In genomic region chr5:159048298-159048697, GRCh38 we compare ENCODE assay signal across 26 cellular contexts. TPM values are rescaled to one million over a fixed set of nuclear protein-coding genes. Genes with fewer than 3 reads are reported as not detected.
DNase-seq lines count a peak whose midpoint lies in the region; ATAC-seq, FAIRE-seq and TF ChIP-seq lines count a peak whose summit lies in the region.
"Had no signal": no experiment of that assay in that cellular context is flagged by ENCODE, and none has a peak within 500 bp of the region (broad histone marks: within the 10 kb centered on the region; RNA-seq: fewer than 3 reads in every experiment).

No MANE protein-coding gene starts in this region.

- H3K27me3 ChIP-seq in BLaER1 (no peaks in the 10 kb centered on the region), neuronal stem cell (ENCODE audit: control insufficient read depth in 3 of 3, insufficient read depth in 3 of 3, low read depth in 1 of 3, low read length in 3 of 3) (no peaks in the 10 kb centered on the region)
- H3K27me3 ChIP-seq: SJSA1, thyroid gland had no signal

- H3K4me3 ChIP-seq in BLaER1 (no peak overlapping the region), neuronal stem cell (ENCODE audit: low read length in 2 of 2) (no peak overlapping the region)
- H3K4me3 ChIP-seq: mucosa of descending colon, psoas muscle, SJSA1, skin epidermis, thyroid gland had no signal

- ATAC-seq in WTC11: peak; percentile 38
- ATAC-seq: activated naive CD4-positive, alpha-beta T cell treated with anti-CD3 and anti-CD28 coated beads, Interleukin-2, amount 50 U/mL, for 72 hours; foreskin keratinocyte; mucosa of descending colon; psoas muscle; stimulated activated effector memory CD8-positive, alpha-beta T cell treated with anti-CD3 and anti-CD28 coated beads, Interleukin-12 subunit alpha, Interleukin-12 subunit beta, amount 100 ng/mL, for 72 hours had no signal

- no peaks in the 10 kb centered on the region for H3K9me3 ChIP-seq in BLaER1
- peaks cover 0 to 6% of the 10 kb centered on the region in 2 donors for H3K9me3 ChIP-seq in neuronal stem cell (replicated peaks in 1 of 2; ENCODE audit: control insufficient read depth in 2 of 2, insufficient read depth in 1 of 2, low read depth in 1 of 2, low read length in 2 of 2)
- H3K9me3 ChIP-seq: mucosa of descending colon, psoas muscle, SJSA1, thyroid gland had no signal

- H3K4me1 ChIP-seq in BLaER1: peaks cover 97% of the 10 kb centered on the region
- H3K4me1 ChIP-seq in neuronal stem cell (ENCODE audit: control insufficient read depth in 2 of 2, insufficient read depth in 1 of 2, low read depth in 1 of 2, low read length in 2 of 2): peaks cover 12 to 19% of the 10 kb centered on the region in 2 donors
- H3K4me1 ChIP-seq: foreskin keratinocyte had no signal

- H3K9me3 Mint-ChIP-seq in WTC11: no peaks in the 10 kb centered on the region
- H3K9me3 Mint-ChIP-seq: activated CD4-positive, alpha-beta T cell treated with anti-CD3 and anti-CD28 coated beads, Interleukin-2, amount 10 ng/mL, durations not matched to agents 7 days and 5 days; activated naive CD4-positive, alpha-beta T cell treated with anti-CD3 and anti-CD28 coated beads, Interleukin-2, amount 50 U/mL, for 72 hours; stimulated activated effector memory CD8-positive, alpha-beta T cell treated with anti-CD3 and anti-CD28 coated beads, Interleukin-12 subunit alpha, Interleukin-12 subunit beta, amount 100 ng/mL, for 72 hours; T-helper 1 cell treated with Interleukin-12 subunit alpha and Interleukin-12 subunit beta and Interleukin-4 antibody, amounts not matched to agents 30 μg/mL and 1 μg/mL, for 36 hours had no signal

- no peak overlapping the region for H3K9ac ChIP-seq in BLaER1
- no peak overlapping the region for H3K9ac ChIP-seq in neuronal stem cell (ENCODE audit: low read depth, low read length, poor library complexity)

- peak overlapping the region; percentile 73 for H3K18ac ChIP-seq in neuronal stem cell (ENCODE audit: low read length)

- H3K36me3 ChIP-seq in BLaER1 (peaks cover 83% of the 10 kb centered on the region), neuronal stem cell (replicated peaks in 1 of 2; ENCODE audit: control insufficient read depth in 2 of 2, insufficient read depth in 2 of 2, low read length in 2 of 2) (no peaks in the 10 kb centered on the region)
- H3K36me3 ChIP-seq: SJSA1, thyroid gland had no signal

- H3K4me3 Mint-ChIP-seq in WTC11: no peak overlapping the region
- H3K4me3 Mint-ChIP-seq: activated CD4-positive, alpha-beta T cell treated with anti-CD3 and anti-CD28 coated beads, Interleukin-2, amount 10 ng/mL, durations not matched to agents 7 days and 5 days; neural crest cell; stimulated activated effector memory CD8-positive, alpha-beta T cell treated with anti-CD3 and anti-CD28 coated beads, Interleukin-12 subunit alpha, Interleukin-12 subunit beta, amount 100 ng/mL, for 72 hours; T-helper 1 cell treated with Interleukin-12 subunit alpha and Interleukin-12 subunit beta and Interleukin-4 antibody, amounts not matched to agents 30 μg/mL and 1 μg/mL, for 36 hours had no signal

- peak overlapping the region; percentile 44 for H3K4me2 ChIP-seq in BLaER1
- H3K4me2 ChIP-seq in neuronal stem cell (ENCODE audit: insufficient read depth, low read length, poor library complexity, severe bottlenecking): no peak overlapping the region

- POLR2A ChIA-PET in WTC11 (lab: Charles Lee): no interaction called here

- H2BK12ac ChIP-seq in neuronal stem cell (ENCODE audit: low read length): peak overlapping the region; percentile 85

- WGBS in neuronal stem cell (ENCODE audit: extremely low coverage in 2 of 2, insufficient read length in 2 of 2, insufficient replicate concordance in 1 of 2), 2 donors: no CpG with 5 or more reads among the region's 2 CpGs

- CTCF ChIA-PET in WTC11 (lab: Charles Lee): no interaction called here

- no peak overlapping the region for H3K27ac Mint-ChIP-seq in WTC11
- H3K27ac Mint-ChIP-seq: activated CD4-positive, alpha-beta T cell treated with anti-CD3 and anti-CD28 coated beads, Interleukin-2, amount 10 ng/mL, durations not matched to agents 7 days and 5 days; activated naive CD4-positive, alpha-beta T cell treated with anti-CD3 and anti-CD28 coated beads, Interleukin-2, amount 50 U/mL, for 72 hours; stimulated activated effector memory CD8-positive, alpha-beta T cell treated with anti-CD3 and anti-CD28 coated beads, Interleukin-12 subunit alpha, Interleukin-12 subunit beta, amount 100 ng/mL, for 72 hours; T-helper 1 cell treated with Interleukin-12 subunit alpha and Interleukin-12 subunit beta and Interleukin-4 antibody, amounts not matched to agents 30 μg/mL and 1 μg/mL, for 36 hours had no signal

- peak overlapping the region; percentile 15 for H3K14ac ChIP-seq in neuronal stem cell (ENCODE audit: low read length)

- FAIRE-seq in GM12892 (lab: Jason Lieb, UNC): peak; percentile 77
- FAIRE-seq: islet of Langerhans had no signal

- peak overlapping the region; percentile 65 for H2AK5ac ChIP-seq in neuronal stem cell (ENCODE audit: low read depth, low read length)

- TF ChIP-seq CTCF in WTC11 (IDR thresholded peaks at IDR 0.05): no peak

- no peaks in the 10 kb centered on the region for H3K36me3 Mint-ChIP-seq in WTC11
- H3K36me3 Mint-ChIP-seq: activated naive CD4-positive, alpha-beta T cell treated with anti-CD3 and anti-CD28 coated beads, Interleukin-2, amount 50 U/mL, for 72 hours; stimulated activated effector memory CD8-positive, alpha-beta T cell treated with anti-CD3 and anti-CD28 coated beads, Interleukin-12 subunit alpha, Interleukin-12 subunit beta, amount 100 ng/mL, for 72 hours had no signal

- peak overlapping the region; percentile 22 for H2BK120ac ChIP-seq in neuronal stem cell (ENCODE audit: low read depth, low read length)

- H4K20me1 ChIP-seq in BLaER1: peaks cover 100% of the 10 kb centered on the region

- H3K23ac ChIP-seq in neuronal stem cell (ENCODE audit: low read depth, low read length, poor library complexity): no peak overlapping the region

- no peak overlapping the region for H4K8ac ChIP-seq in neuronal stem cell (ENCODE audit: low read depth, low read length)

- H3K27ac ChIP-seq in BLaER1: 0 out of 2 replicates have a peak overlapping the region, but pooled peaks have one; percentile 11
- no peak overlapping the region for H3K27ac ChIP-seq in neuronal stem cell (replicated peaks; ENCODE audit: low read length)
- H3K27ac ChIP-seq: foreskin keratinocyte, SJSA1, thyroid gland had no signal

- H3K4me1 Mint-ChIP-seq in WTC11: peaks cover 34% of the 10 kb centered on the region

- no peak for TF ChIP-seq POLR2A in GM12892 (IDR thresholded peaks at IDR 0.05; ENCODE audit: low read depth, low read length)

- peak overlapping the region; percentile 75 for H2BK15ac ChIP-seq in neuronal stem cell (ENCODE audit: low read length)

- H3K79me1 ChIP-seq in neuronal stem cell (ENCODE audit: low read depth, low read length): no peaks in the 10 kb centered on the region

- H2AFZ ChIP-seq in neuronal stem cell (ENCODE audit: low read length): no peak overlapping the region

- H3K27me3 Mint-ChIP-seq in WTC11 (ENCODE audit: low read depth): peaks cover 75% of the 10 kb centered on the region

- no peak overlapping the region for H2BK5ac ChIP-seq in neuronal stem cell (ENCODE audit: low read length)

- in situ Hi-C loops in KBM-7 (cut with MboI; ENCODE audit: low pct_unique_long_range_greater_than_20kb, low sequenced_read_pairs): no loop called here

- H4K91ac ChIP-seq in neuronal stem cell (ENCODE audit: low read depth, low read length, poor library complexity): no peak overlapping the region

- H3K4ac ChIP-seq in neuronal stem cell (ENCODE audit: low read length): no peak overlapping the region

- DNase-seq in GM12892 (ENCODE audit: insufficient read length): no peak
- DNase-seq in WTC11 (ENCODE audit: low spot score): no peak
- no peak for DNase-seq in neuronal stem cell (ENCODE audit: low spot score)
- no peak for DNase-seq in NCI-H526 treated with DMSO at 0.1 percent for 48 hours (lab: John Stamatoyannopoulos, UW)
- no peak for DNase-seq in KBM-7
- no peak for DNase-seq in nucleus accumbens (lab: John Stamatoyannopoulos, UW)
- no peak for DNase-seq in stimulated activated CD4-positive, alpha-beta T cell treated with anti-CD3 and anti-CD28 coated beads, Interleukin-1b, Interleukin-23, amount 100 ng/mL, for 48 hours
- DNase-seq: activated CD4-positive, alpha-beta T cell treated with anti-CD3 and anti-CD28 coated beads, Interleukin-2, amount 10 ng/mL, durations not matched to agents 7 days and 5 days; cerebellar nuclear complex; EL; foreskin keratinocyte; mucosa of descending colon; NCI-H1105 treated with DMSO at 0.1 percent for 48 hours; NCI-H2081 treated with DMSO at 0.1 percent for 48 hours; psoas muscle; stimulated activated CD4-positive, alpha-beta T cell treated with anti-CD3 and anti-CD28 coated beads, Interleukin-2, amount 100 ng/mL, for 24 hours; thyroid gland had no signal

TF ChIP-seq in WTC11, 78 proteins besides CTCF, POLR2A, EP300 and RAD21:
- TF ChIP-seq TP53 (CRISPR knock-in tag; IDR thresholded peaks at IDR 0.05) (no peak), NR1H2 (CRISPR knock-in tag; IDR thresholded peaks at IDR 0.05) (no peak), MYBL2 (CRISPR knock-in tag; IDR thresholded peaks at IDR 0.05) (no peak), SMAD4 (CRISPR knock-in tag; IDR thresholded peaks at IDR 0.05) (no peak)

RNA-seq across cellular contexts. Expression of gene EBF1, which starts 51.4 kb away (rescaled TPM):
- 9.5 TPM for polyA plus RNA-seq in GM12892 (2012; ENCODE audit: missing spikeins)
- total RNA-seq in WTC11 (2021): 0.11 to 0.39 TPM (median 0.16 TPM) in 3 replicates
- 0.79 TPM for polyA plus RNA-seq in neuronal stem cell (2013, experiment 1 of 2)
- polyA plus RNA-seq in neuronal stem cell (2013, experiment 2 of 2): 0.83 TPM
- total RNA-seq: epithelial cell of proximal tubule, foreskin keratinocyte had no signal
- polyA plus RNA-seq: foreskin keratinocyte had no signal
